ENCODE assay signal across 1 cellular context in genomic region chr7:132877578-132877977, GRCh38.
TF ChIP-seq lines count a peak whose summit lies in the region.

No MANE protein-coding gene starts in this region.

TF ChIP-seq in HEK293T, 16 proteins besides CTCF, POLR2A, EP300 and RAD21:
- no peak for TF ChIP-seq ELF4 (IDR thresholded peaks at IDR 0.05)
- TF ChIP-seq HDGF (IDR thresholded peaks at IDR 0.05; ENCODE audit: borderline replicate concordance), result no peak
- TF ChIP-seq FOXA1 (IDR thresholded peaks at IDR 0.05), result no peak
- TF ChIP-seq SUZ12 (IDR thresholded peaks at IDR 0.05), result no peak
- no peak for TF ChIP-seq FOXM1 (IDR thresholded peaks at IDR 0.05; ENCODE audit: borderline replicate concordance)
- no peak for TF ChIP-seq BHLHE40 (IDR thresholded peaks at IDR 0.05; ENCODE audit: borderline replicate concordance)
- no peak for TF ChIP-seq SP1 (IDR thresholded peaks at IDR 0.05)
- TF ChIP-seq L3MBTL2 (conservative IDR thresholded peaks at IDR 0.05), result no peak
- TF ChIP-seq ZNF384 (IDR thresholded peaks at IDR 0.05), result no peak
- no peak for TF ChIP-seq NFRKB (IDR thresholded peaks at IDR 0.05)
- no peak for TF ChIP-seq CTBP1 (IDR thresholded peaks at IDR 0.05; ENCODE audit: borderline replicate concordance)
- TF ChIP-seq TARDBP (IDR thresholded peaks at IDR 0.05), result no peak
- no peak for TF ChIP-seq FOXK2 (IDR thresholded peaks at IDR 0.05)
- TF ChIP-seq LEF1 (IDR thresholded peaks at IDR 0.05; ENCODE audit: borderline replicate concordance), result no peak
- TF ChIP-seq PKNOX1 (IDR thresholded peaks at IDR 0.05), result no peak
- no peak for TF ChIP-seq ARNT (IDR thresholded peaks at IDR 0.05)
